In genomic region chr1:94044891-94045290, GRCh38 we compare ENCODE assay signal across 2 cellular contexts.
TF ChIP-seq lines count a peak whose summit lies in the region.

No MANE protein-coding gene starts in this region.

TF ChIP-seq in HCT116, 20 proteins besides CTCF, POLR2A, EP300 and RAD21:
- no peak for TF ChIP-seq SIN3A (IDR thresholded peaks at IDR 0.05; ENCODE audit: low read depth)
- TF ChIP-seq ZFX (IDR thresholded peaks at IDR 0.05), result no peak
- no peak for TF ChIP-seq POLR2AphosphoS5 (IDR thresholded peaks at IDR 0.05; ENCODE audit: low read depth, low read length)
- no peak for TF ChIP-seq ATF3 (IDR thresholded peaks at IDR 0.05)
- no peak for TF ChIP-seq TCF7L2 (IDR thresholded peaks at IDR 0.05; ENCODE audit: borderline replicate concordance, extremely low read depth, insufficient read depth, insufficient read length)
- no peak for TF ChIP-seq EZH2 (IDR thresholded peaks at IDR 0.05)
- no peak for TF ChIP-seq ZNF274 (IDR thresholded peaks at IDR 0.05; ENCODE audit: low read depth, low read length)
- TF ChIP-seq ZBTB33 (IDR thresholded peaks at IDR 0.05; ENCODE audit: extremely low read depth, insufficient replicate concordance, low read length), result no peak
- TF ChIP-seq REST (IDR thresholded peaks at IDR 0.05; ENCODE audit: low read depth), result no peak
- no peak for TF ChIP-seq EGR1 (IDR thresholded peaks at IDR 0.05; ENCODE audit: low read depth)
- no peak for TF ChIP-seq EZH2phosphoT487 (IDR thresholded peaks at IDR 0.05; ENCODE audit: borderline replicate concordance)
- no peak for TF ChIP-seq MAX (IDR thresholded peaks at IDR 0.05)
- no peak for TF ChIP-seq SRF (IDR thresholded peaks at IDR 0.05; ENCODE audit: low read depth)
- no peak for TF ChIP-seq CBX3 (IDR thresholded peaks at IDR 0.05; ENCODE audit: low read depth)
- TF ChIP-seq FOSL1 (IDR thresholded peaks at IDR 0.05; ENCODE audit: low read depth), result no peak

TF ChIP-seq in GM12891, 5 proteins besides CTCF, POLR2A, EP300 and RAD21:
- TF ChIP-seq POLR2AphosphoS5 (IDR thresholded peaks at IDR 0.05; ENCODE audit: low read depth, low read length) (no peak), TAF1 (IDR thresholded peaks at IDR 0.05; ENCODE audit: low read depth, low read length) (no peak), PAX5 (IDR thresholded peaks at IDR 0.05; ENCODE audit: insufficient read depth, low read length, severe bottlenecking) (no peak), SPI1 (IDR thresholded peaks at IDR 0.05; ENCODE audit: low read depth, low read length) (no peak)
